ENCODE assay signal across 23 cellular contexts in the genomic region with DNA sequence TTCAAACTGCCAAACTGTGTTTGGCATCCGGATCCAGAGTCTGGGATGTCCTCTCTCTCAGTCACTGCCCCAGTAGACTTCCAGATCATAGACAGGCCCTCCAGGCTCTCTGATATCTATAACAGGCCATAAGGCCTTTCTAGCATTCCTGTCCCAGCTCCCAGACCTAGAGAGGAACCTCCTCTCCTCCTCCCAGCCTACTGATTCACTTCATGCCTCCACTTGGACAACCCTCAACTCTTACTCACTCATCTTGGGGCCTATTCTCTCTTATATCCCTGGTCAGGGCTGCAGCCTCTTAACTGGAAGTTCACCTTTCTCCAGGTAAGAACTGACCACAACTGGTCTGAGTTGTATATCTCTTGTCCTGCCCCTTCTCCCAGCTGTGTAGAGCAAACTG.
DNase-seq lines count a peak whose midpoint lies in the region; ATAC-seq and TF ChIP-seq lines count a peak whose summit lies in the region.
"Had no signal": no experiment of that assay in that cellular context is flagged by ENCODE, and none has a peak within 500 bp of the region (broad histone marks: within the 10 kb centered on the region; RNA-seq: fewer than 3 reads in every experiment).

No MANE protein-coding gene starts in this region.

- H3K36me3 Mint-ChIP-seq in WTC11 = no peaks in the 10 kb centered on the region
- H3K36me3 Mint-ChIP-seq: activated naive CD4-positive, alpha-beta T cell treated with anti-CD3 and anti-CD28 coated beads, Interleukin-2, amount 50 U/mL, for 72 hours; natural killer cell treated with Interleukin-12 subunit alpha and Interleukin-12 subunit beta and Interleukin-15 and Interleukin-18, amount 100 ng/mL, for 72 hours; T-cell had no signal

- H3K9me3 ChIP-seq in osteoblast (ENCODE audit: low read depth, low read length) = no peaks in the 10 kb centered on the region

- peaks cover 34% of the 10 kb centered on the region for H3K4me1 Mint-ChIP-seq in WTC11
- H3K4me1 Mint-ChIP-seq: activated CD4-positive, alpha-beta T cell treated with anti-CD3 and anti-CD28 coated beads for 36 hours; T-cell had no signal

- ATAC-seq in WTC11 (no peak), HG03095 (IDR thresholded peaks at IDR 0.05; ENCODE audit: unreplicated experiment) (no peak)
- ATAC-seq: activated CD4-positive, alpha-beta T cell treated with anti-CD3 and anti-CD28 coated beads for 36 hours; activated naive CD4-positive, alpha-beta T cell treated with anti-CD3 and anti-CD28 coated beads, Interleukin-2, amount 50 U/mL, for 72 hours; esophagus mucosa; natural killer cell treated with Interleukin-12 subunit alpha and Interleukin-12 subunit beta and Interleukin-15 and Interleukin-18, amount 100 ng/mL, for 72 hours; PC-3; T-cell had no signal

- peaks cover 16% of the 10 kb centered on the region for H3K4me1 ChIP-seq in osteoblast (ENCODE audit: insufficient read depth, low read length)

- H3K27ac ChIP-seq in osteoblast (ENCODE audit: low read depth, low read length) = no peak overlapping the region

- H3K9me3 Mint-ChIP-seq in WTC11 = no peaks in the 10 kb centered on the region
- H3K9me3 Mint-ChIP-seq: activated naive CD4-positive, alpha-beta T cell treated with anti-CD3 and anti-CD28 coated beads, Interleukin-2, amount 50 U/mL, for 72 hours; activated T-helper 1 cell treated with anti-CD3 and anti-CD28 coated beads, Interleukin-12 subunit alpha, Interleukin-12 subunit beta, Interleukin-2, Interleukin-4 antibody, amounts not matched to agents 30 ng/mL and 10 ng/mL and 1 ng/mL, durations not matched to agents 14 hours and 24 hours and 36 hours; CD4-positive, alpha-beta T cell; natural killer cell treated with Interleukin-12 subunit alpha and Interleukin-12 subunit beta and Interleukin-15 and Interleukin-18, amount 100 ng/mL, for 72 hours; T-cell had no signal

- peaks cover 12% of the 10 kb centered on the region for H3K27me3 Mint-ChIP-seq in WTC11 (ENCODE audit: low read depth)

- CTCF ChIA-PET in WTC11 (lab: Charles Lee) = no interaction called here

- H3K27ac Mint-ChIP-seq in WTC11 = peak overlapping the region; percentile 61; the same call in 1 of the 2 replicates
- H3K27ac Mint-ChIP-seq: activated CD4-positive, alpha-beta T cell treated with anti-CD3 and anti-CD28 coated beads for 36 hours; activated T-helper 1 cell treated with anti-CD3 and anti-CD28 coated beads, Interleukin-12 subunit alpha, Interleukin-12 subunit beta, Interleukin-2, Interleukin-4 antibody, amounts not matched to agents 30 ng/mL and 10 ng/mL and 1 ng/mL, durations not matched to agents 14 hours and 24 hours and 36 hours; CD4-positive, alpha-beta T cell; natural killer cell treated with Interleukin-12 subunit alpha and Interleukin-12 subunit beta and Interleukin-15 and Interleukin-18, amount 100 ng/mL, for 72 hours; T-cell had no signal

- no peak overlapping the region for H3K4me3 ChIP-seq in osteoblast (ENCODE audit: insufficient read depth, low read length)

- no peaks in the 10 kb centered on the region for H4K20me1 ChIP-seq in osteoblast (ENCODE audit: insufficient read depth, low read length)

- H3K4me3 Mint-ChIP-seq in WTC11 = no peak overlapping the region
- H3K4me3 Mint-ChIP-seq: activated CD4-positive, alpha-beta T cell treated with anti-CD3 and anti-CD28 coated beads for 36 hours; activated T-helper 1 cell treated with anti-CD3 and anti-CD28 coated beads, Interleukin-12 subunit alpha, Interleukin-12 subunit beta, Interleukin-2, Interleukin-4 antibody, amounts not matched to agents 30 ng/mL and 10 ng/mL and 1 ng/mL, durations not matched to agents 14 hours and 24 hours and 36 hours; CD4-positive, alpha-beta T cell; natural killer cell treated with Interleukin-12 subunit alpha and Interleukin-12 subunit beta and Interleukin-15 and Interleukin-18, amount 100 ng/mL, for 72 hours; T-cell had no signal

- H2AFZ ChIP-seq in osteoblast (ENCODE audit: low read length) = peak overlapping the region; percentile 49

- POLR2A ChIA-PET in WTC11 (lab: Charles Lee) = interaction anchor here (0.9 kb wide), 1 partner anchor 148 kb away, joined by 4 read pairs; no protein-coding TSS in a partner anchor

- no peaks in the 10 kb centered on the region for H3K79me2 ChIP-seq in osteoblast (ENCODE audit: insufficient read depth, low read length)

- peaks cover 4% of the 10 kb centered on the region for H3K27me3 ChIP-seq in osteoblast (ENCODE audit: insufficient read depth, low read length)

- H3K4me2 ChIP-seq in osteoblast (ENCODE audit: insufficient read depth, low read length) = no peak overlapping the region

- DNase-seq in GM03348 (ENCODE audit: low spot score) (peak; percentile 12), WTC11 (ENCODE audit: low spot score) (no peak), fibroblast of peridontal ligament (ENCODE audit: extremely low read depth) (peak; percentile 37), osteoblast (ENCODE audit: insufficient read length, low spot score, missing footprints) (no peak), NCI-H146 (lab: John Stamatoyannopoulos, UW) (no peak)
- DNase-seq in stimulated activated naive CD4-positive, alpha-beta T cell treated with Interleukin-2 at 50 U/mL for 16 hours (lab: John Stamatoyannopoulos, UW) = no peak
- DNase-seq: activated CD4-positive, alpha-beta T cell treated with anti-CD3 and anti-CD28 coated beads for 36 hours; CD4-positive, alpha-beta T cell; effector CD4-positive, alpha-beta T cell; Karpas-422; left cardiac atrium; midbrain; NCI-H1930; NCI-H226; NCI-H82; PC-3; SIG-M5; T-cell had no signal

- TF ChIP-seq CTCF in WTC11 (IDR thresholded peaks at IDR 0.05) (no peak), osteoblast (IDR thresholded peaks at IDR 0.05; ENCODE audit: extremely low read depth, low read depth, low read length) (no peak)

- H3K36me3 ChIP-seq in osteoblast (ENCODE audit: insufficient read depth, low read length) = no peaks in the 10 kb centered on the region

TF ChIP-seq in WTC11, 78 proteins besides CTCF, POLR2A, EP300 and RAD21 (continues in another document):
- TF ChIP-seq, protein P1, sequence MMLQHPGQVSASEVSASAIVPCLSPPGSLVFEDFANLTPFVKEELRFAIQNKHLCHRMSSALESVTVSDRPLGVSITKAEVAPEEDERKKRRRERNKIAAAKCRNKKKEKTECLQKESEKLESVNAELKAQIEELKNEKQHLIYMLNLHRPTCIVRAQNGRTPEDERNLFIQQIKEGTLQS (CRISPR knock-in tag; conservative IDR thresholded peaks at IDR 0.05) = no peak
- no peak for TF ChIP-seq ZBTB21 (CRISPR knock-in tag; IDR thresholded peaks at IDR 0.05; ENCODE audit: borderline replicate concordance)
- TF ChIP-seq, protein P2, sequence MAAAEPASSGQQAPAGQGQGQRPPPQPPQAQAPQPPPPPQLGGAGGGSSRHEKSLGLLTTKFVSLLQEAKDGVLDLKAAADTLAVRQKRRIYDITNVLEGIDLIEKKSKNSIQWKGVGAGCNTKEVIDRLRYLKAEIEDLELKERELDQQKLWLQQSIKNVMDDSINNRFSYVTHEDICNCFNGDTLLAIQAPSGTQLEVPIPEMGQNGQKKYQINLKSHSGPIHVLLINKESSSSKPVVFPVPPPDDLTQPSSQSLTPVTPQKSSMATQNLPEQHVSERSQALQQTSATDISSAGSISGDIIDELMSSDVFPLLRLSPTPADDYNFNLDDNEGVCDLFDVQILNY (CRISPR knock-in tag; IDR thresholded peaks at IDR 0.05) = no peak
- TF ChIP-seq ZNF219 (CRISPR knock-in tag; IDR thresholded peaks at IDR 0.05; ENCODE audit: borderline replicate concordance) = no peak
- TF ChIP-seq TP53 (CRISPR knock-in tag; IDR thresholded peaks at IDR 0.05) = no peak
- TF ChIP-seq MXD4 (CRISPR knock-in tag; IDR thresholded peaks at IDR 0.05; ENCODE audit: borderline replicate concordance) = no peak
- TF ChIP-seq GTF2I (CRISPR knock-in tag; conservative IDR thresholded peaks at IDR 0.05) = no peak
- no peak for TF ChIP-seq TEAD4 (CRISPR knock-in tag; IDR thresholded peaks at IDR 0.05)
- TF ChIP-seq SOX15 (CRISPR knock-in tag; IDR thresholded peaks at IDR 0.05) = no peak
- TF ChIP-seq ZNF396 (CRISPR knock-in tag; IDR thresholded peaks at IDR 0.05; ENCODE audit: borderline replicate concordance) = no peak
- TF ChIP-seq, protein P3, sequence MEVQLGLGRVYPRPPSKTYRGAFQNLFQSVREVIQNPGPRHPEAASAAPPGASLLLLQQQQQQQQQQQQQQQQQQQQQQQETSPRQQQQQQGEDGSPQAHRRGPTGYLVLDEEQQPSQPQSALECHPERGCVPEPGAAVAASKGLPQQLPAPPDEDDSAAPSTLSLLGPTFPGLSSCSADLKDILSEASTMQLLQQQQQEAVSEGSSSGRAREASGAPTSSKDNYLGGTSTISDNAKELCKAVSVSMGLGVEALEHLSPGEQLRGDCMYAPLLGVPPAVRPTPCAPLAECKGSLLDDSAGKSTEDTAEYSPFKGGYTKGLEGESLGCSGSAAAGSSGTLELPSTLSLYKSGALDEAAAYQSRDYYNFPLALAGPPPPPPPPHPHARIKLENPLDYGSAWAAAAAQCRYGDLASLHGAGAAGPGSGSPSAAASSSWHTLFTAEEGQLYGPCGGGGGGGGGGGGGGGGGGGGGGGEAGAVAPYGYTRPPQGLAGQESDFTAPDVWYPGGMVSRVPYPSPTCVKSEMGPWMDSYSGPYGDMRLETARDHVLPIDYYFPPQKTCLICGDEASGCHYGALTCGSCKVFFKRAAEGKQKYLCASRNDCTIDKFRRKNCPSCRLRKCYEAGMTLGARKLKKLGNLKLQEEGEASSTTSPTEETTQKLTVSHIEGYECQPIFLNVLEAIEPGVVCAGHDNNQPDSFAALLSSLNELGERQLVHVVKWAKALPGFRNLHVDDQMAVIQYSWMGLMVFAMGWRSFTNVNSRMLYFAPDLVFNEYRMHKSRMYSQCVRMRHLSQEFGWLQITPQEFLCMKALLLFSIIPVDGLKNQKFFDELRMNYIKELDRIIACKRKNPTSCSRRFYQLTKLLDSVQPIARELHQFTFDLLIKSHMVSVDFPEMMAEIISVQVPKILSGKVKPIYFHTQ (CRISPR knock-in tag; IDR thresholded peaks at IDR 0.05) = no peak
- TF ChIP-seq, protein P4, sequence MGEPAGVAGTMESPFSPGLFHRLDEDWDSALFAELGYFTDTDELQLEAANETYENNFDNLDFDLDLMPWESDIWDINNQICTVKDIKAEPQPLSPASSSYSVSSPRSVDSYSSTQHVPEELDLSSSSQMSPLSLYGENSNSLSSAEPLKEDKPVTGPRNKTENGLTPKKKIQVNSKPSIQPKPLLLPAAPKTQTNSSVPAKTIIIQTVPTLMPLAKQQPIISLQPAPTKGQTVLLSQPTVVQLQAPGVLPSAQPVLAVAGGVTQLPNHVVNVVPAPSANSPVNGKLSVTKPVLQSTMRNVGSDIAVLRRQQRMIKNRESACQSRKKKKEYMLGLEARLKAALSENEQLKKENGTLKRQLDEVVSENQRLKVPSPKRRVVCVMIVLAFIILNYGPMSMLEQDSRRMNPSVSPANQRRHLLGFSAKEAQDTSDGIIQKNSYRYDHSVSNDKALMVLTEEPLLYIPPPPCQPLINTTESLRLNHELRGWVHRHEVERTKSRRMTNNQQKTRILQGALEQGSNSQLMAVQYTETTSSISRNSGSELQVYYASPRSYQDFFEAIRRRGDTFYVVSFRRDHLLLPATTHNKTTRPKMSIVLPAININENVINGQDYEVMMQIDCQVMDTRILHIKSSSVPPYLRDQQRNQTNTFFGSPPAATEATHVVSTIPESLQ (CRISPR knock-in tag; IDR thresholded peaks at IDR 0.05) = no peak
- no peak for TF ChIP-seq RORB (CRISPR knock-in tag; IDR thresholded peaks at IDR 0.05)

Comparison
In these comparisons a context has a peak if more than half of its experiments do, and no peak if none do; other contexts are left out.
1. DNase-seq: peak in GM03348 (single experiment) and fibroblast of peridontal ligament (single experiment); none in WTC11 (single experiment), osteoblast (single experiment), NCI-H146 (single experiment) and stimulated activated naive CD4-positive, alpha-beta T cell treated with Interleukin-2 at 50 U/mL for 16 hours (single experiment).